22 cellular contexts compared by ENCODE assay signal in the genomic region with DNA sequence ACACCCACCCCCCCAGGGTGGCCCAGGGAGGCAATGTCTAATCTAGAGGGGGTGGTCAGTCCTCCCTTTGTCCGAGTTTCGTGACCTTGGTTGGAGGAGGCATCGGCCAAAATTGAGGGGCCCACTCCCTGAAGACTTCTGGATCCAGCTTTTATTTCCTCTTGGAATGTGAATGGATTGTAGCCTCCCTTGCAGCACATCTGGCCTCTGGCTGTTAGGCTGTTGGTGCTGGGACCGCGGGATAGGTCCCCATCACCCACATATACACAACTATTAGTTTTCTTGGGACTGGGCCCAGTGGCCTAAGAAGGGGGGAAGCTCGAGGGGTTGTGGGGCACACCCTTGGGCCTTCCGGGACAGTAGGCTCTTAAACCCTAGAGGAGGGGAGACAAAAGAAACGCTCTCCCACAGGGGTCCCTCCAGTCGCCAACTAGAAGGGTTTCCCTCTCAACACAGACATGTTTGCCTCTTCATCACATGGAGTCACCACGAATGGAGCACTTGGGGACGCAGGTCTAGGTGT. TPM values are rescaled to one million over a fixed set of nuclear protein-coding genes. Genes with fewer than 3 reads are reported as not detected.
A peak's percentile ranks its signal among the peaks of the same experiment; 100 is the strongest.
DNase-seq lines count a peak whose midpoint lies in the region; ATAC-seq lines count a peak whose summit lies in the region.
"Had no signal": no experiment of that assay in that cellular context is flagged by ENCODE, and none has a peak within 500 bp of the region (broad histone marks: within the 10 kb centered on the region; RNA-seq: fewer than 3 reads in every experiment).

No MANE protein-coding gene starts in this region.

- intact Hi-C loops in posterior vena cava (cut with DNase I), result no loop called here

- 0 out of 2 replicates have a peak overlapping the region, but pooled peaks have one; percentile 64 for H3K4me3 ChIP-seq in HUES64 (ENCODE audit: low read length)
- H3K4me3 ChIP-seq: cardiac muscle cell had no signal

- no peaks in the 10 kb centered on the region for H3K36me3 Mint-ChIP-seq in effector memory CD8-positive, alpha-beta T cell (ENCODE audit: insufficient read depth)
- H3K36me3 Mint-ChIP-seq: natural killer cell treated with Interleukin-12 subunit alpha and Interleukin-12 subunit beta and Interleukin-15 and Interleukin-18, amount 100 ng/mL, for 72 hours had no signal

- no peaks in the 10 kb centered on the region for H3K9me3 Mint-ChIP-seq in effector memory CD8-positive, alpha-beta T cell
- H3K9me3 Mint-ChIP-seq: activated naive CD4-positive, alpha-beta T cell treated with anti-CD3 and anti-CD28 coated beads for 36 hours; dendritic cell treated with granulocyte-macrophage colony-stimulating factor and Interleukin-4, amounts not matched to agents 40 ng/mL and 50 ng/mL, for 4 days; natural killer cell treated with Interleukin-12 subunit alpha and Interleukin-12 subunit beta and Interleukin-15 and Interleukin-18, amount 100 ng/mL, for 72 hours had no signal

- 10% methylated on average over 9 of the region's 11 CpGs for WGBS in HUES64

- peaks cover 29% of the 10 kb centered on the region for H3K4me1 ChIP-seq in HUES64 (ENCODE audit: insufficient read depth, low read length)
- H3K4me1 ChIP-seq: parathyroid adenoma had no signal

- ATAC-seq in effector memory CD8-positive, alpha-beta T cell (replicated peaks), result no peak
- no peak for ATAC-seq in HG03565 (IDR thresholded peaks at IDR 0.05; ENCODE audit: unreplicated experiment)
- no peak for ATAC-seq in HG03097 (IDR thresholded peaks at IDR 0.05; ENCODE audit: low FRiP score, unreplicated experiment)
- ATAC-seq: left colon; natural killer cell treated with Interleukin-12 subunit alpha and Interleukin-12 subunit beta and Interleukin-15 and Interleukin-18, amount 100 ng/mL, for 72 hours; sciatic nerve had no signal

- peak; percentile 48 for DNase-seq in activated effector memory CD4-positive, alpha-beta T cell treated with anti-CD3 and anti-CD28 coated beads, Interleukin-2, amount 50 U/mL, for 16 hours
- DNase-seq in activated effector memory CD4-positive, alpha-beta T cell treated with Interleukin-2 at 50 U/mL for 16 hours, result no peak
- DNase-seq in effector memory CD8-positive, alpha-beta T cell, result no peak
- DNase-seq in posterior vena cava (ENCODE audit: low spot score), result peak; percentile 40
- DNase-seq in activated CD4-positive, CD25-positive, alpha-beta regulatory T cell treated with anti-CD3 and anti-CD28 coated beads, Interleukin-2, amount 50 U/mL, for 72 hours, result no peak
- DNase-seq: activated CD4-positive, alpha-beta T cell treated with anti-CD3 and anti-CD28 coated beads, Interleukin-2, amount 50 U/mL, for 48 hours; activated naive CD4-positive, alpha-beta T cell treated with anti-CD3 and anti-CD28 coated beads for 36 hours; activated T-cell treated with anti-CD3 and anti-CD28 coated beads for 4 hours; left colon; NCI-H1105 treated with DMSO at 0.1 percent for 48 hours; NCI-H2081 treated with DMSO at 0.1 percent for 48 hours; trophoblast cell had no signal

- H3K9ac ChIP-seq in HUES64 (ENCODE audit: low read depth, low read length), result no peak overlapping the region
- H3K9ac ChIP-seq: BLaER1, parathyroid adenoma had no signal

- H3K4me1 Mint-ChIP-seq in effector memory CD8-positive, alpha-beta T cell (ENCODE audit: low read depth in 2 of 2), result peaks cover 27 to 29% of the 10 kb centered on the region in 2 donors

- peaks cover 78 to 80% of the 10 kb centered on the region in 2 donors for H3K27me3 Mint-ChIP-seq in effector memory CD8-positive, alpha-beta T cell

- no peaks in the 10 kb centered on the region for H3K9me3 ChIP-seq in HUES64 (ENCODE audit: insufficient read depth, low read depth, low read length)

- no peak overlapping the region for H3K27ac Mint-ChIP-seq in effector memory CD8-positive, alpha-beta T cell
- H3K27ac Mint-ChIP-seq: activated naive CD4-positive, alpha-beta T cell treated with anti-CD3 and anti-CD28 coated beads for 36 hours; dendritic cell treated with granulocyte-macrophage colony-stimulating factor and Interleukin-4, amounts not matched to agents 40 ng/mL and 50 ng/mL, for 4 days; natural killer cell treated with Interleukin-12 subunit alpha and Interleukin-12 subunit beta and Interleukin-15 and Interleukin-18, amount 100 ng/mL, for 72 hours had no signal

- no peaks in the 10 kb centered on the region for H3K36me3 ChIP-seq in HUES64 (ENCODE audit: insufficient read depth, low read length)
- H3K36me3 ChIP-seq: BLaER1, cardiac muscle cell had no signal

- H3K27me3 ChIP-seq in HUES64 (ENCODE audit: insufficient read depth, low read length), result peaks cover 95% of the 10 kb centered on the region

- H3K27ac ChIP-seq in HUES64 (ENCODE audit: low read depth, low read length), result no peak overlapping the region
- H3K27ac ChIP-seq: BLaER1, cardiac muscle cell, parathyroid adenoma had no signal

- peak overlapping the region; percentile 76 to 80 for H3K4me3 Mint-ChIP-seq in effector memory CD8-positive, alpha-beta T cell
- H3K4me3 Mint-ChIP-seq: natural killer cell treated with Interleukin-12 subunit alpha and Interleukin-12 subunit beta and Interleukin-15 and Interleukin-18, amount 100 ng/mL, for 72 hours had no signal

RNA-seq across cellular contexts. Expression of a gene that starts 2.5 kb away (rescaled TPM):
- 0.90 TPM for polyA plus RNA-seq in HUES64 (2013, experiment 1 of 2)
- polyA plus RNA-seq in HUES64 (2013, experiment 2 of 2), result 1.1 TPM
- not detected for total RNA-seq in posterior vena cava
- total RNA-seq: A673; activated naive CD4-positive, alpha-beta T cell treated with anti-CD3 and anti-CD28 coated beads for 36 hours; cardiac muscle cell; natural killer cell treated with Interleukin-12 subunit alpha and Interleukin-12 subunit beta and Interleukin-15 and Interleukin-18, amount 100 ng/mL, for 72 hours; sciatic nerve had no signal

Comparison
In these comparisons a context has a peak if more than half of its experiments do, and no peak if none do; other contexts are left out.
1. DNase-seq: peak in activated effector memory CD4-positive, alpha-beta T cell treated with anti-CD3 and anti-CD28 coated beads, Interleukin-2, amount 50 U/mL, for 16 hours (single experiment) and posterior vena cava (single experiment); none in activated effector memory CD4-positive, alpha-beta T cell treated with Interleukin-2 at 50 U/mL for 16 hours (single experiment), effector memory CD8-positive, alpha-beta T cell (0 of 3) and activated CD4-positive, CD25-positive, alpha-beta regulatory T cell treated with anti-CD3 and anti-CD28 coated beads, Interleukin-2, amount 50 U/mL, for 72 hours (single experiment).